1 cellular context compared by ENCODE assay signal in the genomic region with DNA sequence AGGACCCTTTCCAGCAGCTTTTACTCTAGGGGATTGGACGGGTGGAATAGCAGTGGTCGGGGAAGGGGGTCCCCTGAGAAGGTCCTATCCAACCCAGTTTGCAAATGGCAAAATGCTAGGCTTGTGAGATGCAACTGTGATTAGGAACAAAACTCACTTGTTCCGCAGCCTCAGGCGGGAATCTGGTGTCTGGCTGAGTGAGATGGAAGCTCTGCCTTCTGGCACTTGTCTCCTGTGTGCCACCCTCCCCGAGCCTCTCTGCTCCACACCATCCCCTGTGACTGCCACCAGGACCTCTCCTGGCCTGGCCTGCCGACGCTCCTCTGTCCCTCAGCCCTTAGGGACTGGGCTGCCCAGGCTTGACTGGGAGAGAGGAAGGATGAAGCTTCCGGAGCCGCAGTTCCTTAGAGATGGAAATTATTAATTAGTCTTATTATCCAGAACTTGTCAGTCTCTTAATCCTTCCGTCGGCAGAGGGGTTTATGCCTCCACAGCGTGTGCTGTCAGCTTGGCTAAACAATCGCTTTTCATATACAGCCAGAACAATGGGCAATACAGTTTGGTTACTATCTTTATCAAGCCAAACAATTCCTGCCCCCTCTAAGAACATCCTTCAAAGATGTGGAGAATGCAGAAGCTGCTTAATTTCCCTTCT.
TF ChIP-seq lines count a peak whose summit lies in the region.

No MANE protein-coding gene starts in this region.

TF ChIP-seq in GM23338, 12 proteins besides CTCF, POLR2A, EP300 and RAD21 (continued from another document):
- no peak for TF ChIP-seq REST (IDR thresholded peaks at IDR 0.05; ENCODE audit: unreplicated experiment)
- TF ChIP-seq POLR2AphosphoS5 (IDR thresholded peaks at IDR 0.05; ENCODE audit: low read depth), result no peak
